ENCODE assay signal across 22 cellular contexts in the genomic region with DNA sequence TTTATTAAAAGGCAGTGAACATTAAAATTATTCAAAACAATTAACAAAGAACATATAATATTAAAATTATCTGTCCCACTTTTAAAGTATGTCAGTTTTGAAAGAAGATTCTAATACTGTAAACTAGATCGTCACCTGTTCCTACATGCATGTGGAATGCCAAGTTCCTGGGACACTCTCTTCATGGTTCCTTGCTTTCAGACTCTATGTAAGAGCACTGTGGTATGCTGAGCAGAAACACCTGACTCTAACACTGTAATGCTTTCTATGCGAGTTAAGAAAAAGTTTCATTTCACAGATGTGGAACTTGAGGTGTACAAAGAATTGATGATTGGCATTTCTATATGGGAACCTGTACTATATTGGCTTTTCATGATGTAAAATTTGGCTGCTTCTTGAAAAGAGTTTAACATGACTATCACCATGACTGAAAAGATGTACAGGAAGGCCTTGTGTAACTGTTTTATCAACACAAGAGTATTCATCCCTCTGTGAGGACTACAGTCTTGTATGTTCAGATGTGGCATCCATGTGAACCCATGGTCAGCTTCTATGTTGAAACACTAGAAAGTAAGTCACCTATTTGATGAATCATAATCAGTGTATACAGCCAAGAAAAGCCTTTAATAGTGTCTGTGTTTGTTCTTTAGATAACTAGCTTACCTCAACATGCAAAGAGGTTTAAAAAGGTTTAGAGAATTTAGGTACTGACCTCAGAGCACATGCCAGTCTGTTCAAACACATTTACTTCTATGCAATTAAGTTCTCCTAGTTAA.
DNase-seq lines count a peak whose midpoint lies in the region; ATAC-seq and TF ChIP-seq lines count a peak whose summit lies in the region.
"Had no signal": no experiment of that assay in that cellular context is flagged by ENCODE, and none has a peak within 500 bp of the region (broad histone marks: within the 10 kb centered on the region; RNA-seq: fewer than 3 reads in every experiment).

No MANE protein-coding gene starts in this region.

- H3K27ac Mint-ChIP-seq in osteocyte (ENCODE audit: unreplicated experiment): no peak overlapping the region
- H3K27ac Mint-ChIP-seq in activated CD8-positive, alpha-beta T cell treated with anti-CD3 and anti-CD28 coated beads for 36 hours: no peak overlapping the region
- H3K27ac Mint-ChIP-seq: activated naive CD4-positive, alpha-beta T cell treated with anti-CD3 and anti-CD28 coated beads for 36 hours; memory B cell; T-helper 1 cell treated with Interleukin-12 subunit alpha and Interleukin-12 subunit beta and Interleukin-4 antibody, amounts not matched to agents 30 μg/mL and 1 μg/mL, for 36 hours had no signal

- WGBS in body of pancreas, 2 donors: 38% methylated on average over 2 of the region's 2 CpGs

- no peaks in the 10 kb centered on the region for H3K36me3 Mint-ChIP-seq in osteocyte (ENCODE audit: unreplicated experiment)
- no peaks in the 10 kb centered on the region for H3K36me3 Mint-ChIP-seq in activated CD8-positive, alpha-beta T cell treated with anti-CD3 and anti-CD28 coated beads for 36 hours (ENCODE audit: low read depth)

- H3K27me3 ChIP-seq in body of pancreas (no peaks in the 10 kb centered on the region), kidney epithelial cell (ENCODE audit: control insufficient read depth, insufficient read depth, low read length) (no peaks in the 10 kb centered on the region), upper lobe of right lung (no peaks in the 10 kb centered on the region)
- H3K27me3 ChIP-seq: brain microvascular endothelial cell had no signal

- H3K4me3 ChIP-seq in body of pancreas (no peak overlapping the region), kidney epithelial cell (ENCODE audit: low read depth, low read length) (peak overlapping the region; percentile 1), upper lobe of right lung (no peak overlapping the region)

- no peak overlapping the region for H3K4me3 Mint-ChIP-seq in osteocyte (ENCODE audit: unreplicated experiment)
- no peak overlapping the region for H3K4me3 Mint-ChIP-seq in activated CD8-positive, alpha-beta T cell treated with anti-CD3 and anti-CD28 coated beads for 36 hours
- H3K4me3 Mint-ChIP-seq: activated naive CD4-positive, alpha-beta T cell treated with anti-CD3 and anti-CD28 coated beads for 36 hours; memory B cell; neural crest cell; T-helper 1 cell treated with Interleukin-12 subunit alpha and Interleukin-12 subunit beta and Interleukin-4 antibody, amounts not matched to agents 30 μg/mL and 1 μg/mL, for 36 hours had no signal

- intact Hi-C loops in body of pancreas (cut with DNase I) (no loop called here), upper lobe of right lung (cut with DNase I) (no loop called here)
- intact Hi-C loops in activated CD8-positive, alpha-beta T cell treated with anti-CD3 and anti-CD28 coated beads for 36 hours (cut with micrococcal nuclease): no loop called here

- peaks cover 71% of the 10 kb centered on the region for H3K4me1 Mint-ChIP-seq in osteocyte (ENCODE audit: unreplicated experiment)
- no peaks in the 10 kb centered on the region for H3K4me1 Mint-ChIP-seq in activated CD8-positive, alpha-beta T cell treated with anti-CD3 and anti-CD28 coated beads for 36 hours (ENCODE audit: low read depth)

- TF ChIP-seq POLR2A in body of pancreas (IDR thresholded peaks at IDR 0.05): peak in 1 of 3 donors; percentile 18

- TF ChIP-seq CTCF in body of pancreas (IDR thresholded peaks at IDR 0.05): no peak
- TF ChIP-seq CTCF in kidney epithelial cell (IDR thresholded peaks at IDR 0.05; ENCODE audit: insufficient read depth, low read length, poor library complexity, severe bottlenecking): no peak
- no peak for TF ChIP-seq CTCF in upper lobe of right lung (IDR thresholded peaks at IDR 0.05)
- no peak for TF ChIP-seq CTCF in osteocyte (IDR thresholded peaks at IDR 0.05)
- TF ChIP-seq CTCF in activated CD8-positive, alpha-beta T cell treated with anti-CD3 and anti-CD28 coated beads for 36 hours (IDR thresholded peaks at IDR 0.05): no peak

- no peaks in the 10 kb centered on the region for H3K9me3 Mint-ChIP-seq in osteocyte (ENCODE audit: unreplicated experiment)
- no peaks in the 10 kb centered on the region for H3K9me3 Mint-ChIP-seq in activated CD8-positive, alpha-beta T cell treated with anti-CD3 and anti-CD28 coated beads for 36 hours
- H3K9me3 Mint-ChIP-seq: activated naive CD4-positive, alpha-beta T cell treated with anti-CD3 and anti-CD28 coated beads for 36 hours; memory B cell; neural crest cell; T-helper 1 cell treated with Interleukin-12 subunit alpha and Interleukin-12 subunit beta and Interleukin-4 antibody, amounts not matched to agents 30 μg/mL and 1 μg/mL, for 36 hours had no signal

- H3K4me1 ChIP-seq in body of pancreas: peaks cover 57% of the 10 kb centered on the region
- H3K4me1 ChIP-seq in upper lobe of right lung: peaks cover 10% of the 10 kb centered on the region

- H3K27ac ChIP-seq in body of pancreas (peak overlapping the region; percentile 13 to 89 (median 61)), upper lobe of right lung (no peak overlapping the region)
- H3K27ac ChIP-seq: RWPE1 had no signal

- CTCF ChIA-PET in activated CD8-positive, alpha-beta T cell treated with anti-CD3 and anti-CD28 coated beads for 36 hours (lab: Charles Lee): no interaction called here

- DNase-seq in DMS53 (lab: John Stamatoyannopoulos, UW) (peak; percentile 13), DMS53 treated with DMSO at 0.1 percent for 48 hours (lab: John Stamatoyannopoulos, UW; ENCODE audit: unreplicated experiment) (no peak), body of pancreas (no peak), kidney epithelial cell (ENCODE audit: low read depth) (no peak), upper lobe of right lung (no peak), osteocyte (ENCODE audit: extremely low spot score, unreplicated experiment) (no peak)
- DNase-seq in stimulated activated CD4-positive, alpha-beta T cell treated with anti-CD3 and anti-CD28 coated beads, Interleukin-2, amount 100 ng/mL, for 24 hours: no peak
- no peak for DNase-seq in activated CD8-positive, alpha-beta T cell treated with anti-CD3 and anti-CD28 coated beads for 36 hours
- DNase-seq: activated CD8-positive, alpha-beta memory T cell treated with anti-CD3 and anti-CD28 coated beads, Interleukin-2, amount 50 U/mL, for 4 hours; activated naive CD4-positive, alpha-beta T cell treated with anti-CD3 and anti-CD28 coated beads for 36 hours; brain microvascular endothelial cell; H7; NCI-H2029; NCI-H774; stimulated activated CD4-positive, alpha-beta T cell treated with anti-CD3 and anti-CD28 coated beads, Interleukin-4, amount 100 ng/mL, for 1 hour; stimulated activated CD8-positive, alpha-beta memory T cell treated with anti-CD3 and anti-CD28 coated beads, Interleukin-4, amount 100 ng/mL, for 48 hours had no signal

- H3K36me3 ChIP-seq in body of pancreas (replicated peaks in 1 of 2; ENCODE audit: insufficient read depth in 1 of 2, low read depth in 2 of 2): no peaks in the 10 kb centered on the region
- H3K36me3 ChIP-seq in kidney epithelial cell (ENCODE audit: control insufficient read depth, insufficient read depth, low read length): no peaks in the 10 kb centered on the region
- H3K36me3 ChIP-seq in upper lobe of right lung: no peaks in the 10 kb centered on the region
- H3K36me3 ChIP-seq: brain microvascular endothelial cell had no signal

- H3K27me3 Mint-ChIP-seq in osteocyte (ENCODE audit: unreplicated experiment): no peaks in the 10 kb centered on the region
- H3K27me3 Mint-ChIP-seq in activated CD8-positive, alpha-beta T cell treated with anti-CD3 and anti-CD28 coated beads for 36 hours: no peaks in the 10 kb centered on the region
- H3K27me3 Mint-ChIP-seq: memory B cell had no signal

- H3K9me3 ChIP-seq in body of pancreas (no peaks in the 10 kb centered on the region), upper lobe of right lung (no peaks in the 10 kb centered on the region)

- POLR2A ChIA-PET in activated CD8-positive, alpha-beta T cell treated with anti-CD3 and anti-CD28 coated beads for 36 hours (lab: Charles Lee): no interaction called here

- no peak for ATAC-seq in body of pancreas
- ATAC-seq in upper lobe of right lung: peak; percentile 18
- no peak for ATAC-seq in activated CD8-positive, alpha-beta T cell treated with anti-CD3 and anti-CD28 coated beads for 36 hours
- ATAC-seq: activated CD4-positive, CD25-positive, alpha-beta regulatory T cell treated with anti-CD3 and anti-CD28 coated beads, Interleukin-2, amount 50 U/mL, for 24 hours; sciatic nerve had no signal
